Comparison of ENCODE assay signal across 21 cellular contexts in the genomic region with DNA sequence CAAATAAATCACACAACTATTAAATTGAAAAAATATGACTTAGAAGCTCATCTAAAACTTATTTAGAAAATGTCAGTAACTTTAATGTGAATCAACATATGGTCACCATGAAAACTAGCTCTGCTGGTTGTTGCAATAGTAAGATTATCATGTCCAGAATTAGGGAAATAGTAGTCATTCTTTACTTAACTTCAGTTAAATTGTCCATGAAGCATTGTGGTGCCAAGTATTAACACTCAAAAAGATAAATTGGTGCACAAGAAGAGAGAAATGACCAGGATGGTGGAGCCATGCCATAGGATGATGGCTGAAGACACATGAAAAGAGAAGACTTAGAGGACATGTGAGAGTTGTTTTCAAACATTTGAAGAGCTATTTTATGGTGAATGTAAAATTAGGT.
A peak's percentile ranks its signal among the peaks of the same experiment; 100 is the strongest.
DNase-seq lines count a peak whose midpoint lies in the region; ATAC-seq and TF ChIP-seq lines count a peak whose summit lies in the region.
"Had no signal": no experiment of that assay in that cellular context is flagged by ENCODE, and none has a peak within 500 bp of the region (broad histone marks: within the 10 kb centered on the region; RNA-seq: fewer than 3 reads in every experiment).

No MANE protein-coding gene starts in this region.

- in situ Hi-C loops in GM13976 (cut with MboI; ENCODE audit: low sequenced_read_pairs, unreplicated experiment), result no loop called here

- H3K9me3 ChIP-seq in MG63, result peaks cover 5% of the 10 kb centered on the region; the same call in 1 of the 2 replicates
- H3K9me3 ChIP-seq: BE2C; BLaER1 treated with 17β-estradiol and CSF1 and Interleukin-3, amounts not matched to agents 10 nM and 100 nM; HAP-1 had no signal

- ATAC-seq in esophagus mucosa, result peak; percentile 62
- ATAC-seq in HG03342 (IDR thresholded peaks at IDR 0.05; ENCODE audit: unreplicated experiment), result no peak
- ATAC-seq: GM12878 had no signal

- no peaks in the 10 kb centered on the region for H3K36me3 ChIP-seq in MG63
- H3K36me3 ChIP-seq: BE2C; BLaER1 treated with 17β-estradiol and CSF1 and Interleukin-3, amounts not matched to agents 10 nM and 100 nM; HAP-1 had no signal

- H3K4me3 ChIP-seq in AG10803 (ENCODE audit: low read length) (no peak overlapping the region), MG63 (no peak overlapping the region)
- H3K4me3 ChIP-seq: BLaER1 treated with 17β-estradiol and CSF1 and Interleukin-3, amounts not matched to agents 10 nM and 100 nM; GM12878; HAP-1 had no signal

- H3K27me3 ChIP-seq in MG63, result no peaks in the 10 kb centered on the region
- H3K27me3 ChIP-seq: BE2C; BLaER1 treated with 17β-estradiol and CSF1 and Interleukin-3, amounts not matched to agents 10 nM and 100 nM had no signal

- TF ChIP-seq CTCF in AG10803 (conservative IDR thresholded peaks at IDR 0.05; ENCODE audit: low read length) (no peak), GM13976 (IDR thresholded peaks at IDR 0.05; ENCODE audit: borderline replicate concordance, control extremely low read depth, extremely low read depth, insufficient read depth, missing control alignments) (no peak)

- DNase-seq in AG10803 (ENCODE audit: low read depth) (peak; percentile 67), NCI-H446 treated with DMSO at 0.1 percent for 48 hours (lab: John Stamatoyannopoulos, UW) (peak; percentile 61), fibroblast of peridontal ligament (ENCODE audit: extremely low read depth) (peak; percentile 36), MG63 (no peak), GM13976 (ENCODE audit: low spot score) (no peak)
- DNase-seq in stimulated activated CD4-positive, alpha-beta T cell treated with anti-CD3 and anti-CD28 coated beads, Interleukin-12 subunit alpha, Interleukin-12 subunit beta, amount 100 ng/mL, for 4 hours, result no peak
- DNase-seq: AML-193; BE2C; CD4-positive, alpha-beta T cell; CD8-positive, alpha-beta memory T cell; DMS 273 treated with DMSO at 0.1 percent for 48 hours; DMS79; EL; GDM1; GOT3; HFFc6 had no signal

Comparison
In these comparisons a context has a peak if more than half of its experiments do, and no peak if none do; other contexts are left out.
1. DNase-seq: peak in AG10803 (single experiment), NCI-H446 treated with DMSO at 0.1 percent for 48 hours (single experiment) and fibroblast of peridontal ligament (single experiment); none in MG63 (single experiment), GM13976 (single experiment) and stimulated activated CD4-positive, alpha-beta T cell treated with anti-CD3 and anti-CD28 coated beads, Interleukin-12 subunit alpha, Interleukin-12 subunit beta, amount 100 ng/mL, for 4 hours (single experiment).